Comparison of ENCODE assay signal across 31 cellular contexts in genomic region chr9:136460772-136461325, GRCh38.
"Had no signal": no experiment of that assay in that cellular context is flagged by ENCODE, and none has a peak within 500 bp of the region (broad histone marks: within the 10 kb centered on the region; RNA-seq: fewer than 3 reads in every experiment).

No MANE protein-coding gene starts in this region.

- H3K27me3 ChIP-seq: neutrophil, pancreas, right atrium auricular region, spleen, suprapubic skin, testis, tibial artery, transverse colon, upper lobe of right lung, uterus had no signal

- H3K4me2 ChIP-seq: smooth muscle cell had no signal

- FAIRE-seq: pancreas had no signal

- H3K9me3 ChIP-seq: neutrophil, pancreas, prostate gland, right atrium auricular region, spleen, suprapubic skin, testis, tibial artery, transverse colon, upper lobe of right lung, uterus had no signal

- H3K27ac ChIP-seq: neutrophil, pancreas, prostate gland, right atrium auricular region, skin epidermis, spleen, suprapubic skin, testis, tibial artery, transverse colon, upper lobe of right lung, uterus had no signal

- H3K4me3 Mint-ChIP-seq: naive thymus-derived CD8-positive, alpha-beta T cell; natural killer cell treated with Interleukin-12 subunit alpha and Interleukin-12 subunit beta and Interleukin-15 and Interleukin-18, amount 100 ng/mL, for 72 hours; nephron progenitor cell; neural crest cell; stimulated activated memory B cell treated with anti-CD40 and anti-IgM and Interleukin-4, amounts not matched to agents 10 μg/mL and 1 μg/mL and 100 μg/mL, for 72 hours; stimulated activated naive CD8-positive, alpha-beta T cell treated with anti-CD3 and anti-CD28 coated beads, Interleukin-15, amount 100 ng/mL, for 72 hours; type B pancreatic cell had no signal

- ATAC-seq: naive thymus-derived CD8-positive, alpha-beta T cell; natural killer cell treated with Interleukin-12 subunit alpha and Interleukin-12 subunit beta and Interleukin-15 and Interleukin-18, amount 100 ng/mL, for 72 hours; pancreas; sciatic nerve; stimulated activated memory B cell treated with anti-CD40 and anti-IgM and Interleukin-4, amounts not matched to agents 10 μg/mL and 1 μg/mL and 100 μg/mL, for 72 hours; stimulated activated naive CD8-positive, alpha-beta T cell treated with anti-CD3 and anti-CD28 coated beads, Interleukin-15, amount 100 ng/mL, for 72 hours; stimulated activated naive CD8-positive, alpha-beta T cell treated with anti-CD3 and anti-CD28 coated beads, Interleukin-15, Interleukin-2, amounts not matched to agents 100 U/mL and 50 U/mL, for 24 hours; upper lobe of right lung had no signal

- DNase-seq: naive thymus-derived CD8-positive, alpha-beta T cell; nephron progenitor cell; nucleus accumbens; pancreas; retina; spleen; stimulated activated CD4-positive, alpha-beta T cell treated with anti-CD3 and anti-CD28 coated beads, Interleukin-12 subunit alpha, Interleukin-12 subunit beta, amount 100 ng/mL, for 4 hours; stimulated activated CD4-positive, alpha-beta T cell treated with anti-CD3 and anti-CD28 coated beads, Interleukin-1b, Interleukin-23, amount 100 ng/mL, for 48 hours; stimulated activated CD4-positive, alpha-beta T cell treated with anti-CD3 and anti-CD28 coated beads, Interleukin-4, amount 100 ng/mL, for 1 hour; stimulated activated CD4-positive, alpha-beta T cell treated with anti-CD3 and anti-CD28 coated beads, Interleukin-4, amount 100 ng/mL, for 4 hours; stimulated activated CD8-positive, alpha-beta memory T cell treated with anti-CD3 and anti-CD28 coated beads, Interleukin-4, amount 100 ng/mL, for 48 hours; stimulated activated naive CD4-positive, alpha-beta T cell; stimulated activated naive CD8-positive, alpha-beta T cell treated with anti-CD3 and anti-CD28 coated beads, Interleukin-15, amount 100 ng/mL, for 72 hours; stimulated activated naive CD8-positive, alpha-beta T cell treated with anti-CD3 and anti-CD28 coated beads, Interleukin-15, Interleukin-2, amounts not matched to agents 100 U/mL and 50 U/mL, for 24 hours; substantia nigra; testis; tibial artery; transverse colon; upper lobe of right lung; uterus had no signal

- H3K4me1 ChIP-seq: pancreas, prostate gland, right atrium auricular region, spleen, suprapubic skin, testis, tibial artery, transverse colon, upper lobe of right lung, uterus had no signal

- H3K36me3 ChIP-seq: uterus had no signal

- H3K27me3 Mint-ChIP-seq: naive thymus-derived CD8-positive, alpha-beta T cell; natural killer cell treated with Interleukin-12 subunit alpha and Interleukin-12 subunit beta and Interleukin-15 and Interleukin-18, amount 100 ng/mL, for 72 hours; stimulated activated memory B cell treated with anti-CD40 and anti-IgM and Interleukin-4, amounts not matched to agents 10 μg/mL and 1 μg/mL and 100 μg/mL, for 72 hours; stimulated activated naive CD8-positive, alpha-beta T cell treated with anti-CD3 and anti-CD28 coated beads, Interleukin-15, amount 100 ng/mL, for 72 hours; type B pancreatic cell had no signal

- H3K4me1 Mint-ChIP-seq: nephron progenitor cell; neural crest cell; stimulated activated memory B cell treated with anti-CD40 and anti-IgM and Interleukin-4, amounts not matched to agents 10 μg/mL and 1 μg/mL and 100 μg/mL, for 72 hours had no signal

- H3K4me3 ChIP-seq: pancreas, prostate gland, right atrium auricular region, skin epidermis, smooth muscle cell, spleen, suprapubic skin, testis, tibial artery, transverse colon, upper lobe of right lung, uterus had no signal

- H3K9me3 Mint-ChIP-seq: naive thymus-derived CD8-positive, alpha-beta T cell; natural killer cell treated with Interleukin-12 subunit alpha and Interleukin-12 subunit beta and Interleukin-15 and Interleukin-18, amount 100 ng/mL, for 72 hours; nephron progenitor cell; neural crest cell; stimulated activated memory B cell treated with anti-CD40 and anti-IgM and Interleukin-4, amounts not matched to agents 10 μg/mL and 1 μg/mL and 100 μg/mL, for 72 hours; stimulated activated naive CD8-positive, alpha-beta T cell treated with anti-CD3 and anti-CD28 coated beads, Interleukin-15, amount 100 ng/mL, for 72 hours; type B pancreatic cell had no signal

- H3K27ac Mint-ChIP-seq: natural killer cell treated with Interleukin-12 subunit alpha and Interleukin-12 subunit beta and Interleukin-15 and Interleukin-18, amount 100 ng/mL, for 72 hours; nephron progenitor cell; stimulated activated memory B cell treated with anti-CD40 and anti-IgM and Interleukin-4, amounts not matched to agents 10 μg/mL and 1 μg/mL and 100 μg/mL, for 72 hours; type B pancreatic cell had no signal
